In genomic region chr1:19974822-19975416, GRCh38 we compare ENCODE assay signal across 8 cellular contexts. TPM values are rescaled to one million over a fixed set of nuclear protein-coding genes. Genes with fewer than 3 reads are reported as not detected.
DNase-seq lines count a peak whose midpoint lies in the region; ATAC-seq and TF ChIP-seq lines count a peak whose summit lies in the region.

No MANE protein-coding gene starts in this region.

- intact Hi-C loops in lower lobe of right lung (cut with DNase I), result no loop called here

- peak; percentile 84 for TF ChIP-seq CTCF in lower lobe of right lung (IDR thresholded peaks at IDR 0.05)
- peak; percentile 53 to 90 (median 64) for TF ChIP-seq CTCF in upper lobe of left lung (IDR thresholded peaks at IDR 0.05)

- H3K9me3 ChIP-seq in lower lobe of right lung (no peaks in the 10 kb centered on the region), upper lobe of left lung (no peaks in the 10 kb centered on the region)

- H3K36me3 ChIP-seq in lower lobe of right lung (no peaks in the 10 kb centered on the region), upper lobe of left lung (no peaks in the 10 kb centered on the region)

- H3K27me3 ChIP-seq in lower lobe of right lung (ENCODE audit: low read depth) (peaks cover 4% of the 10 kb centered on the region), upper lobe of left lung (no peaks in the 10 kb centered on the region)

- H3K27ac ChIP-seq in lower lobe of right lung (no peak overlapping the region), upper lobe of left lung (no peak overlapping the region)

- peak; percentile 85 to 86 for ATAC-seq in lower lobe of right lung
- ATAC-seq in upper lobe of left lung (ENCODE audit: low FRiP score in 2 of 2), result peak; percentile 78 to 87
- no peak for ATAC-seq in GM21576 (IDR thresholded peaks at IDR 0.05; ENCODE audit: unreplicated experiment)
- ATAC-seq in GM21515 (IDR thresholded peaks at IDR 0.05; ENCODE audit: unreplicated experiment), result no peak

- 13 to 15% methylated on average over 5 of the region's 5 CpGs for WGBS in upper lobe of left lung, 2 donors

- no peak overlapping the region for H3K4me3 ChIP-seq in lower lobe of right lung
- no peak overlapping the region for H3K4me3 ChIP-seq in upper lobe of left lung

- TF ChIP-seq EP300 in upper lobe of left lung (IDR thresholded peaks at IDR 0.05), result no peak

- TF ChIP-seq POLR2A in upper lobe of left lung (IDR thresholded peaks at IDR 0.05), result no peak

- peaks cover 10% of the 10 kb centered on the region for H3K4me1 ChIP-seq in lower lobe of right lung
- H3K4me1 ChIP-seq in upper lobe of left lung, result peaks cover 0 to 7% (median 5%) of the 10 kb centered on the region in 4 donors

- DNase-seq in DMS153 treated with DMSO at 0.1 percent for 48 hours (lab: John Stamatoyannopoulos, UW; ENCODE audit: unreplicated experiment), result peak; percentile 9
- peak; percentile 71 for DNase-seq in HT1080 (ENCODE audit: low read depth)
- peak; percentile 75 for DNase-seq in RPMI7951 (ENCODE audit: low read depth)
- peak; percentile 79 for DNase-seq in dermis blood vessel endothelial cell
- DNase-seq in lower lobe of right lung, result no peak
- DNase-seq in upper lobe of left lung, result peak in 1 of 2 donors; percentile 35

RNA-seq across cellular contexts. Expression of gene PLA2G2A, which starts 4.5 kb away (rescaled TPM):
- total RNA-seq in HT1080 (2014; rRNA removed; shearing (Covaris generic)), result not detected in 2 replicates
- polyA plus RNA-seq in HT1080 (2015; cell fraction: cytosol; rRNA removed), result not detected in 2 replicates
- not detected in 2 replicates for polyA plus RNA-seq in HT1080 (2015; cell fraction: nucleus; rRNA removed)
- not detected in 2 replicates for total RNA-seq in RPMI7951 (2014; rRNA removed; shearing (Covaris generic))
- total RNA-seq in dermis blood vessel endothelial cell (not detected in 2 replicates), lower lobe of right lung (181 TPM), upper lobe of left lung (100 to 1,000 TPM in 1 of 6 donors, 10 to 100 TPM in 2, 1 to 10 TPM in 1, under 1 TPM in 1, not detected in 1; 0.76 to 136 (median 14.9) TPM)

RNA-seq across cellular contexts. Expression of gene PLA2G2E, which starts 51.5 kb away (rescaled TPM):
- not detected in 2 replicates for total RNA-seq in HT1080 (2014; rRNA removed; shearing (Covaris generic))
- polyA plus RNA-seq in HT1080 (2015; cell fraction: cytosol; rRNA removed), result not detected in 2 replicates
- not detected in 2 replicates for polyA plus RNA-seq in HT1080 (2015; cell fraction: nucleus; rRNA removed)
- total RNA-seq in RPMI7951 (2014; rRNA removed; shearing (Covaris generic)), result not detected in 2 replicates
- not detected in 2 replicates for total RNA-seq in dermis blood vessel endothelial cell
- not detected for total RNA-seq in lower lobe of right lung
- total RNA-seq in upper lobe of left lung, result not detected

Comparison
In these comparisons a context has a peak if more than half of its experiments do, and no peak if none do; other contexts are left out.
1. ATAC-seq: peak in lower lobe of right lung (2 of 2) and upper lobe of left lung (2 of 2); none in GM21576 (single experiment) and GM21515 (single experiment).